In the genomic region with DNA sequence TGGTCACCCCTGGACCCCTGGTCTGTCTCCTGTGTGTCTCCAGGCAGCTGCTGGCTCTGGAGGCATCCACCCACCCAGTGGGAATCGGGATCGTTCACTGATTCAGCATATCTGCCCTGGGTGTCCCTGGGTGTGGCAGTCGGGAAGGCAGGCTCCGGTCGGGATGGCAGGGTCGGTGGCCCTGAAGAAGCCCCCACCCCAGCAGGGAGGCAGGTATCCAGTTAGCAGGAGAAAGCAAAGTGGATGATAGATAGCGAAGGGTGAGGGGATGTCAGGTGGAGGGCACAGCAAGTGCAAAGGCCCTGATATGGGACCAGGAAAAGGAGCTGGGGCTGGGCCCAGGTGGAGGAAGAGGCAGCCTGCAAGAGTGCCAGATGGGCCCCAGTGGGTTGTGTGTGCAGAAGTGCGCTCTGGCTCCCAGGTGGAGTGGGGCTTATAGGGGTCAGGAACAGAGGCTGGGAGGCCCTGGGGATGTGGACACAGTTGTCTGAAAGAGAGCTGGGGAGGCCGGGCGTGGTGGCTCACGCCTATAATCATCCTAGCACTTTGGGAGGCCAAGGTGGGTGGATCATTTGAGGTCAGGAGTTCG, we compare ENCODE assay signal across 10 cellular contexts. TPM values are rescaled to one million over a fixed set of nuclear protein-coding genes. Genes with fewer than 3 reads are reported as not detected.
DNase-seq lines count a peak whose midpoint lies in the region; ATAC-seq and TF ChIP-seq lines count a peak whose summit lies in the region.
"Had no signal": no experiment of that assay in that cellular context is flagged by ENCODE, and none has a peak within 500 bp of the region (broad histone marks: within the 10 kb centered on the region; RNA-seq: fewer than 3 reads in every experiment).

No MANE protein-coding gene starts in this region.

- H3K9me3 Mint-ChIP-seq in Calu3 (ENCODE audit: low read depth, unreplicated experiment), result no peaks in the 10 kb centered on the region
- H3K9me3 Mint-ChIP-seq in dendritic cell treated with granulocyte-macrophage colony-stimulating factor and Interleukin-4, amounts not matched to agents 40 ng/mL and 50 ng/mL, for 4 days, result no peaks in the 10 kb centered on the region

- peak overlapping the region; percentile 45 for H3K9ac ChIP-seq in NT2/D1 (ENCODE audit: insufficient read length, low read depth)

- DNase-seq in Calu3 (no peak), NT2/D1 (ENCODE audit: low read depth, low spot score) (no peak), ovary (peak in 3 of 5 donors; percentile 42 to 44 (median 44)), islet precursor cell (no peak)
- DNase-seq: foreskin keratinocyte, NCI-H2107 had no signal

- H3K4me1 ChIP-seq in NT2/D1 (ENCODE audit: insufficient read depth, insufficient read length) (peaks cover 52% of the 10 kb centered on the region), ovary (ENCODE audit: insufficient read depth) (peaks cover 26% of the 10 kb centered on the region)

- no peak for TF ChIP-seq EP300 in ovary (IDR thresholded peaks at IDR 0.05)

- no peaks in the 10 kb centered on the region for H3K27me3 Mint-ChIP-seq in Calu3 (ENCODE audit: unreplicated experiment)
- no peaks in the 10 kb centered on the region for H3K27me3 Mint-ChIP-seq in dendritic cell treated with granulocyte-macrophage colony-stimulating factor and Interleukin-4, amounts not matched to agents 40 ng/mL and 50 ng/mL, for 4 days

- peak overlapping the region in 1 of 2 donors; percentile 23 for H3K27ac ChIP-seq in ovary
- H3K27ac ChIP-seq: foreskin keratinocyte had no signal

- peaks cover 13% of the 10 kb centered on the region for H3K4me1 Mint-ChIP-seq in Calu3 (ENCODE audit: low read depth, unreplicated experiment)
- H3K4me1 Mint-ChIP-seq in dendritic cell treated with granulocyte-macrophage colony-stimulating factor and Interleukin-4, amounts not matched to agents 40 ng/mL and 50 ng/mL, for 4 days (ENCODE audit: low read depth), result peaks cover 88% of the 10 kb centered on the region

- H3K36me3 ChIP-seq in NT2/D1 (ENCODE audit: insufficient read depth, insufficient read length, low read length), result no peaks in the 10 kb centered on the region
- no peaks in the 10 kb centered on the region for H3K36me3 ChIP-seq in ovary

- TF ChIP-seq CTCF in Calu3 (IDR thresholded peaks at IDR 0.05; ENCODE audit: unreplicated experiment), result no peak
- no peak for TF ChIP-seq CTCF in ovary (IDR thresholded peaks at IDR 0.05)

- no peaks in the 10 kb centered on the region for H3K9me3 ChIP-seq in NT2/D1 (ENCODE audit: insufficient read depth, low read length)
- H3K9me3 ChIP-seq in ovary, result no peaks in the 10 kb centered on the region
- H3K9me3 ChIP-seq: mucosa of descending colon had no signal

- peak overlapping the region; percentile 83 for H3K4me3 Mint-ChIP-seq in Calu3 (ENCODE audit: low read depth, unreplicated experiment)
- H3K4me3 Mint-ChIP-seq in dendritic cell treated with granulocyte-macrophage colony-stimulating factor and Interleukin-4, amounts not matched to agents 40 ng/mL and 50 ng/mL, for 4 days, result no peak overlapping the region

- CTCF ChIA-PET in Calu3 (lab: Charles Lee), result interaction anchor here (0.6 kb wide), 1 partner anchor 636 kb away, joined by 9 read pairs; no protein-coding TSS in a partner anchor

- H3K27me3 ChIP-seq in NT2/D1 (ENCODE audit: insufficient read depth, insufficient read length) (peaks cover 52% of the 10 kb centered on the region), ovary (no peaks in the 10 kb centered on the region)
- H3K27me3 ChIP-seq: foreskin keratinocyte had no signal

- no peak overlapping the region for H3K27ac Mint-ChIP-seq in Calu3 (ENCODE audit: unreplicated experiment)
- H3K27ac Mint-ChIP-seq in dendritic cell treated with granulocyte-macrophage colony-stimulating factor and Interleukin-4, amounts not matched to agents 40 ng/mL and 50 ng/mL, for 4 days, result peak overlapping the region; percentile 78

- no peak for TF ChIP-seq POLR2A in ovary (IDR thresholded peaks at IDR 0.05)

- intact Hi-C loops in Calu3 (cut with micrococcal nuclease; ENCODE audit: unreplicated experiment), result no loop called here
- intact Hi-C loops in dendritic cell treated with granulocyte-macrophage colony-stimulating factor and Interleukin-4, amounts not matched to agents 40 ng/mL and 50 ng/mL, for 4 days (cut with micrococcal nuclease), result no loop called here
- intact Hi-C loops in ovary (cut with DNase I), result loop anchor here in 1 of 4 donors (10.0 kb wide), 1 partner anchor 417 kb away; the partner anchor contains the start of gene ARRDC2

- H3K4me3 ChIP-seq in NT2/D1 (ENCODE audit: insufficient read length, low read depth) (no peak overlapping the region), ovary (no peak overlapping the region)
- H3K4me3 ChIP-seq: mucosa of descending colon had no signal

- ATAC-seq in HG03354 (IDR thresholded peaks at IDR 0.05; ENCODE audit: poor library complexity, severe bottlenecking, unreplicated experiment) (no peak), HG03442 (IDR thresholded peaks at IDR 0.05; ENCODE audit: unreplicated experiment) (no peak)
- ATAC-seq: foreskin keratinocyte, mucosa of descending colon had no signal

- WGBS in ovary, 3 donors, result 74 to 80% (median 76%) methylated on average over 12 of the region's 12 CpGs

- BruUV-seq in Calu3 (replicated peaks; lab: Mats Ljungman, UMichigan), result no TSS peak

- peaks cover 38% of the 10 kb centered on the region for H3K36me3 Mint-ChIP-seq in Calu3 (ENCODE audit: insufficient read depth, unreplicated experiment)
- H3K36me3 Mint-ChIP-seq in dendritic cell treated with granulocyte-macrophage colony-stimulating factor and Interleukin-4, amounts not matched to agents 40 ng/mL and 50 ng/mL, for 4 days (ENCODE audit: low read depth), result peaks cover 45% of the 10 kb centered on the region

RNA-seq across cellular contexts. Expression of gene SSBP4, which starts 2.3 kb away (rescaled TPM):
- total RNA-seq in Calu3 (2022) (38.8 and 51.5 TPM in 2 replicates), ovary (100 to 1,000 TPM in 2 of 7 donors, 10 to 100 TPM in 5; 58.9 to 124 (median 88.3) TPM)
- 10 to 100 TPM in 1 of 2 donors, 1 to 10 TPM in 1; 4.6 to 90.3 TPM for polyA plus RNA-seq in ovary

RNA-seq across cellular contexts. Expression of gene ISYNA1, which starts 16.5 kb away (rescaled TPM):
- total RNA-seq in Calu3 (2022), result 94.9 and 114 TPM in 2 replicates
- 100 to 1,000 TPM in 6 of 7 donors, 10 to 100 TPM in 1; 45.2 to 345 (median 217) TPM for total RNA-seq in ovary
- polyA plus RNA-seq in ovary, result 100 to 1,000 TPM in 1 of 2 donors, 1 to 10 TPM in 1; 9.6 to 144 TPM

RNA-seq across cellular contexts. Expression of gene LRRC25, which starts 24.0 kb away (rescaled TPM):
- not detected in 2 replicates for total RNA-seq in Calu3 (2022)
- total RNA-seq in ovary, result 1 to 10 TPM; 1.8 to 9.2 (median 2.4) TPM
- 1 to 10 TPM; 1.4 to 3.2 TPM for polyA plus RNA-seq in ovary
- total RNA-seq: foreskin keratinocyte had no signal
- polyA plus RNA-seq: foreskin keratinocyte had no signal

RNA-seq across cellular contexts. Expression of gene GDF15, which starts 35.5 kb away (rescaled TPM):
- total RNA-seq in Calu3 (2022) (56.6 and 80.3 TPM in 2 replicates), ovary (10 to 100 TPM in 2 of 7 donors, 1 to 10 TPM in 5; 1.5 to 20.9 (median 3.7) TPM)
- 1 to 10 TPM in 1 of 2 donors, under 1 TPM in 1; 0.67 to 2.7 TPM for polyA plus RNA-seq in ovary

Comparison
In these comparisons a context has a peak if more than half of its experiments do, and no peak if none do; other contexts are left out.
1. DNase-seq: peak in ovary (3 of 5); none in Calu3 (single experiment), NT2/D1 (single experiment) and islet precursor cell (single experiment).